ENCODE assay signal across 7 cellular contexts in the genomic region with DNA sequence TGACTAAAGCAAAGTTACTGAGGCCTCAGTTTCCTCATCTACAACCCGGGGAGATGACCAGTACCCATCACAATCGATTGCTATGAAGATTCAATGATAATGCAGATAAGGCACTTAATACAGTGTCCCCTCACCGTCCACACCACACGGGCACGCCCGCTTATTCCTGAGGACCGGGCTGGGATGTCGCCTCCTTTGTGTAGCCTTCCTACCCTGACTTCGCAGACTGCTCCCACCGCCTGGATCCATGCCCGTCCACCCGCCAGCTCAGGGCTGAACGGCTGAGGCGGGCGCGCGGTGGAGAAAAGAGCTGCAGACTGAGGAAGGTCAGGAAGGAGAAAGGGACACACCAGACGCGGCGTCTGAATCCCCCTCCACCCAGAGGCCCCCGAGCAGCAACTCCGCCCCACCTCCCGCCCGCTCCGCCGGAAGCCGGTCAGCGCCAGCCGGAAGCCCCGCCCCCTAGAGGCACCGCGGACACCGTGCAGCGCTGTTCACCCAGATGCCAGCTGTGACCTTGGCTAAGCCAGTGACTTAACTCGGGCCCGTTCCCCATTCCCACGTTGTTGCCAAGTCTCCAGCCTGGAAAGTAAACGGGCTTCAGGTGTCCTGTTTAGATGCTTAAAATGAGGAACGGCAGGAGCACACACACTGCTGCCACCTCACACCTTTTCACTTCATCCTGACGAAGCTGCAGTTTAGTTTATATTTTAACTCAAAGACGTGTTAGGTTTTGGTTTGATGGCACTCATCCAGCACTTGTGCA.
DNase-seq lines count a peak whose midpoint lies in the region; ATAC-seq, FAIRE-seq and TF ChIP-seq lines count a peak whose summit lies in the region.

A gene (minus strand): TSS at position 403 of the 766 bp plus-strand sequence.

- peak within 1 kb of the TSS; percentile 90 for H3K4me3 Mint-ChIP-seq in activated B cell treated with CpG ODN at 0.5 μM for 24 hours

- POLR2A ChIA-PET in activated B cell treated with CpG ODN at 0.5 μM for 24 hours (lab: Charles Lee): interaction anchor here (0.5 to 1.5 kb wide), 13 partner anchors 14 to 825 kb away, joined by 3 to 9 read pairs (median 3); a partner anchor contains a TSS

- peaks cover 54% of the 10 kb centered on the region for H3K4me1 Mint-ChIP-seq in activated B cell treated with CpG ODN at 0.5 μM for 24 hours

- no peaks in the 10 kb centered on the region for H3K27me3 Mint-ChIP-seq in activated B cell treated with CpG ODN at 0.5 μM for 24 hours

- ATAC-seq in HG03025 (IDR thresholded peaks at IDR 0.05; ENCODE audit: low FRiP score, unreplicated experiment) (peak; percentile 85), activated B cell treated with CpG ODN at 0.5 μM for 24 hours (ENCODE audit: low read depth) (peak; percentile 100)

- peak; percentile 83 for FAIRE-seq in GM18507 (lab: Jason Lieb, UNC)

- peak within 1 kb of the TSS; percentile 80 for H3K27ac Mint-ChIP-seq in activated B cell treated with CpG ODN at 0.5 μM for 24 hours

- CTCF ChIA-PET in activated B cell treated with CpG ODN at 0.5 μM for 24 hours (lab: Charles Lee): interaction anchor here (0.7 to 1.7 kb wide), 7 partner anchors 10 to 409 kb away, joined by 3 to 4 read pairs (median 4); no protein-coding TSS in a partner anchor

- peak; percentile 92 for DNase-seq in GM18507 (ENCODE audit: extremely low spot score, insufficient read length, low read depth)
- peak; percentile 51 for DNase-seq in NCI-H2196 treated with DMSO at 0.1 percent for 48 hours (lab: John Stamatoyannopoulos, UW; ENCODE audit: unreplicated experiment)
- peak; percentile 87 for DNase-seq in activated B cell treated with CpG ODN at 0.5 μM for 24 hours
- DNase-seq in cardiac fibroblast (ENCODE audit: low read depth in 2 of 2): peak; percentile 83 to 88
- peak; percentile 78 for DNase-seq in inferior parietal cortex (ENCODE audit: extremely low spot score)
- peak; percentile 39 for DNase-seq in smooth muscle cell of the brain vasculature (ENCODE audit: low read depth, low spot score)

- peaks cover 61% of the 10 kb centered on the region for H3K36me3 Mint-ChIP-seq in activated B cell treated with CpG ODN at 0.5 μM for 24 hours (ENCODE audit: low read depth)

- H3K4me3 ChIP-seq in cardiac fibroblast (replicated peaks in 1 of 2; ENCODE audit: low read depth in 2 of 2, low read length in 2 of 2): peak within 1 kb of the TSS; percentile 60 to 80

- no peaks in the 10 kb centered on the region for H3K9me3 Mint-ChIP-seq in activated B cell treated with CpG ODN at 0.5 μM for 24 hours

- intact Hi-C loops in activated B cell treated with CpG ODN at 0.5 μM for 24 hours (cut with micrococcal nuclease): no loop called here

- TF ChIP-seq CTCF in activated B cell treated with CpG ODN at 0.5 μM for 24 hours (IDR thresholded peaks at IDR 0.05): no peak
- peak; percentile 51 for TF ChIP-seq CTCF in cardiac fibroblast (IDR thresholded peaks at IDR 0.05; ENCODE audit: low read depth, low read length)

Comparison
In these comparisons a context has a peak if more than half of its experiments do, and no peak if none do; other contexts are left out.
1. Peak in every context shown above with its lines: DNase-seq, ATAC-seq and H3K4me3 ChIP-seq.
2. DNase-seq: peak in every context shown above with its lines; median percentile 92 in GM18507; 87 in activated B cell treated with CpG ODN at 0.5 μM for 24 hours; 86 in cardiac fibroblast; 78 in inferior parietal cortex; 51 in NCI-H2196 treated with DMSO at 0.1 percent for 48 hours; 39 in smooth muscle cell of the brain vasculature.